ENCODE assay signal across 16 cellular contexts in genomic region chr5:51131266-51131665, GRCh38.
DNase-seq lines count a peak whose midpoint lies in the region; ATAC-seq and TF ChIP-seq lines count a peak whose summit lies in the region.
"Had no signal": no experiment of that assay in that cellular context is flagged by ENCODE, and none has a peak within 500 bp of the region (broad histone marks: within the 10 kb centered on the region; RNA-seq: fewer than 3 reads in every experiment).

No MANE protein-coding gene starts in this region.

- no peaks in the 10 kb centered on the region for H4K20me1 ChIP-seq in PC-3 (ENCODE audit: low read length)

- H3K79me2 ChIP-seq in PC-3 (ENCODE audit: low read length): no peaks in the 10 kb centered on the region

- no peak overlapping the region for H3K4me2 ChIP-seq in PC-3 (ENCODE audit: low read length)

- no peak overlapping the region for H2AFZ ChIP-seq in PC-3 (ENCODE audit: low read length)
- H2AFZ ChIP-seq: GM23248 had no signal

- H3K27me3 ChIP-seq in PC-3 (ENCODE audit: low read length) (no peaks in the 10 kb centered on the region), RWPE2 (ENCODE audit: insufficient read depth, poor library complexity, severe bottlenecking) (no peaks in the 10 kb centered on the region), foreskin keratinocyte (no peaks in the 10 kb centered on the region)

- DNase-seq in PC-3: peak; percentile 22
- no peak for DNase-seq in RWPE2 (ENCODE audit: low spot score)
- peak in 1 of 2 donors; percentile 13 for DNase-seq in foreskin keratinocyte
- no peak for DNase-seq in germinal center (ENCODE audit: low spot score)
- DNase-seq in activated CD4-positive, alpha-beta T cell treated with anti-CD3 and anti-CD28 coated beads for 1 hour: no peak
- DNase-seq: C1 segment of cervical spinal cord; Calu3; CD4-positive, alpha-beta memory T cell; COR-L47; DMS53; DMS79 treated with DMSO at 0.1 percent for 48 hours; GF-D8; GM23248; H7; HCEC 1CT had no signal

- H3K27ac ChIP-seq in PC-3 (ENCODE audit: low read length) (no peak overlapping the region), RWPE2 (ENCODE audit: poor library complexity, severe bottlenecking) (no peak overlapping the region), foreskin keratinocyte (no peak overlapping the region)
- H3K27ac ChIP-seq: GM23248 had no signal

- CTCF ChIA-PET in PC-3 (lab: Charles Lee): no interaction called here

- H3K9me3 ChIP-seq in PC-3 (ENCODE audit: low read length) (no peaks in the 10 kb centered on the region), RWPE2 (ENCODE audit: severe bottlenecking) (peaks cover 4% of the 10 kb centered on the region)

- ATAC-seq in PC-3 (0 out of 2 replicates have a peak, but pooled peaks have one; percentile 40), RWPE2 (ENCODE audit: low read depth) (peak; percentile 42; the same call in 1 of the 3 replicates), foreskin keratinocyte (peak; percentile 33), GM18868 (IDR thresholded peaks at IDR 0.05; ENCODE audit: unreplicated experiment) (no peak)

- TF ChIP-seq CTCF in PC-3 (conservative IDR thresholded peaks at IDR 0.05; ENCODE audit: low read depth, low read length): no peak
- TF ChIP-seq CTCF in RWPE2 (IDR thresholded peaks at IDR 0.05; ENCODE audit: poor library complexity, severe bottlenecking): no peak
- TF ChIP-seq CTCF in foreskin keratinocyte (conservative IDR thresholded peaks at IDR 0.05): no peak

- intact Hi-C loops in PC-3 (cut with micrococcal nuclease): no loop called here

- H3K4me1 ChIP-seq in PC-3 (ENCODE audit: insufficient read depth, low read length) (no peaks in the 10 kb centered on the region; the same call in 1 of the 2 replicates), RWPE2 (ENCODE audit: insufficient read depth, poor library complexity, severe bottlenecking) (peaks cover 4% of the 10 kb centered on the region), foreskin keratinocyte (no peaks in the 10 kb centered on the region)

- H3F3A ChIP-seq in PC-3 (ENCODE audit: low read length, unreplicated experiment): no peaks in the 10 kb centered on the region

- H3K36me3 ChIP-seq in PC-3 (ENCODE audit: low read depth, low read length) (no peaks in the 10 kb centered on the region), RWPE2 (ENCODE audit: low read depth) (no peaks in the 10 kb centered on the region)

- H3K4me3 ChIP-seq in PC-3 (ENCODE audit: low read length) (no peak overlapping the region), RWPE2 (ENCODE audit: severe bottlenecking) (no peak overlapping the region)
- H3K4me3 ChIP-seq: GM23248 had no signal

- H3K9ac ChIP-seq in PC-3 (ENCODE audit: low read length): no peak overlapping the region
- H3K9ac ChIP-seq: GM23248 had no signal

- no peaks in the 10 kb centered on the region for H3K9me2 ChIP-seq in PC-3 (replicated peaks; ENCODE audit: low read length)

- POLR2A ChIA-PET in PC-3 (lab: Charles Lee; ENCODE audit: unreplicated experiment): no interaction called here

- no TSS peak for BruUV-seq in PC-3 (replicated peaks; lab: Mats Ljungman, UMichigan)
